8 cellular contexts compared by ENCODE assay signal in genomic region chr13:36999054-36999927, GRCh38. TPM values are rescaled to one million over a fixed set of nuclear protein-coding genes. Genes with fewer than 3 reads are reported as not detected.
DNase-seq lines count a peak whose midpoint lies in the region; ATAC-seq and TF ChIP-seq lines count a peak whose summit lies in the region.

Gene ALG5, minus strand, starts transcription at chr13:36999340. Its CDS starts 40 bp downstream, at chr13:36999300.

- H3K27me3 ChIP-seq in RWPE2 (ENCODE audit: insufficient read depth, poor library complexity, severe bottlenecking): no peaks in the 10 kb centered on the region

- H3K9me3 Mint-ChIP-seq in activated T-helper 2 cell treated with anti-CD3 and anti-CD28 coated beads, Interferon-gamma antibody, Interleukin-2, Interleukin-4, amounts not matched to agents 10 μg/mL and 5 μg/mL and 100 μg/mL, durations not matched to agents 14 hours and 24 hours and 36 hours: no peaks in the 10 kb centered on the region
- H3K9me3 Mint-ChIP-seq in natural killer cell treated with Interleukin-12 subunit alpha and Interleukin-12 subunit beta and Interleukin-15 and Interleukin-18, amount 100 ng/mL, for 72 hours: no peaks in the 10 kb centered on the region

- H3K4me1 ChIP-seq in RWPE2 (ENCODE audit: insufficient read depth, poor library complexity, severe bottlenecking): peaks cover 10% of the 10 kb centered on the region

- no peaks in the 10 kb centered on the region for H3K27me3 Mint-ChIP-seq in activated T-helper 2 cell treated with anti-CD3 and anti-CD28 coated beads, Interferon-gamma antibody, Interleukin-2, Interleukin-4, amounts not matched to agents 10 μg/mL and 5 μg/mL and 100 μg/mL, durations not matched to agents 14 hours and 24 hours and 36 hours (ENCODE audit: low read depth)
- no peaks in the 10 kb centered on the region for H3K27me3 Mint-ChIP-seq in natural killer cell treated with Interleukin-12 subunit alpha and Interleukin-12 subunit beta and Interleukin-15 and Interleukin-18, amount 100 ng/mL, for 72 hours

- peak within 1 kb of the TSS; percentile 100 for H3K4me3 Mint-ChIP-seq in activated T-helper 2 cell treated with anti-CD3 and anti-CD28 coated beads, Interferon-gamma antibody, Interleukin-2, Interleukin-4, amounts not matched to agents 10 μg/mL and 5 μg/mL and 100 μg/mL, durations not matched to agents 14 hours and 24 hours and 36 hours (ENCODE audit: low read depth)
- H3K4me3 Mint-ChIP-seq in natural killer cell treated with Interleukin-12 subunit alpha and Interleukin-12 subunit beta and Interleukin-15 and Interleukin-18, amount 100 ng/mL, for 72 hours: peak within 1 kb of the TSS; percentile 94

- peak within 1 kb of the TSS; percentile 100 for H3K27ac Mint-ChIP-seq in activated T-helper 2 cell treated with anti-CD3 and anti-CD28 coated beads, Interferon-gamma antibody, Interleukin-2, Interleukin-4, amounts not matched to agents 10 μg/mL and 5 μg/mL and 100 μg/mL, durations not matched to agents 14 hours and 24 hours and 36 hours
- H3K27ac Mint-ChIP-seq in natural killer cell treated with Interleukin-12 subunit alpha and Interleukin-12 subunit beta and Interleukin-15 and Interleukin-18, amount 100 ng/mL, for 72 hours: peak within 1 kb of the TSS; percentile 99

- TF ChIP-seq CTCF in LNCaP clone FGC (IDR thresholded peaks at IDR 0.05; ENCODE audit: control insufficient read depth, extremely low read depth, insufficient read depth) (peak; percentile 98), RWPE2 (IDR thresholded peaks at IDR 0.05; ENCODE audit: poor library complexity, severe bottlenecking) (peak; percentile 96), fibroblast of mammary gland (conservative IDR thresholded peaks at IDR 0.05; ENCODE audit: control insufficient read depth, insufficient read depth, low read depth, low read length) (peak; percentile 48)

- intact Hi-C loops in activated T-helper 2 cell treated with anti-CD3 and anti-CD28 coated beads, Interferon-gamma antibody, Interleukin-2, Interleukin-4, amounts not matched to agents 10 μg/mL and 5 μg/mL and 100 μg/mL, durations not matched to agents 14 hours and 24 hours and 36 hours (cut with micrococcal nuclease): loop anchor here (2.0 to 5.0 kb wide), 2 partner anchors 582 to 652 kb away; partner anchors contain the start of gene SPART

- H3K4me1 Mint-ChIP-seq in activated T-helper 2 cell treated with anti-CD3 and anti-CD28 coated beads, Interferon-gamma antibody, Interleukin-2, Interleukin-4, amounts not matched to agents 10 μg/mL and 5 μg/mL and 100 μg/mL, durations not matched to agents 14 hours and 24 hours and 36 hours (ENCODE audit: low read depth): peaks cover 37% of the 10 kb centered on the region
- H3K4me1 Mint-ChIP-seq in natural killer cell treated with Interleukin-12 subunit alpha and Interleukin-12 subunit beta and Interleukin-15 and Interleukin-18, amount 100 ng/mL, for 72 hours (ENCODE audit: low read depth in 2 of 2): peaks cover 32 to 37% of the 10 kb centered on the region in 2 donors

- H3K36me3 Mint-ChIP-seq in activated T-helper 2 cell treated with anti-CD3 and anti-CD28 coated beads, Interferon-gamma antibody, Interleukin-2, Interleukin-4, amounts not matched to agents 10 μg/mL and 5 μg/mL and 100 μg/mL, durations not matched to agents 14 hours and 24 hours and 36 hours (ENCODE audit: low read depth): peaks cover 59% of the 10 kb centered on the region
- H3K36me3 Mint-ChIP-seq in natural killer cell treated with Interleukin-12 subunit alpha and Interleukin-12 subunit beta and Interleukin-15 and Interleukin-18, amount 100 ng/mL, for 72 hours: peaks cover 21% of the 10 kb centered on the region

- H3K4me3 ChIP-seq in LNCaP clone FGC (ENCODE audit: low read depth, low read length): peak within 1 kb of the TSS; percentile 96
- peak within 1 kb of the TSS; percentile 63 for H3K4me3 ChIP-seq in RWPE2 (ENCODE audit: severe bottlenecking)
- peak within 1 kb of the TSS; percentile 92 for H3K4me3 ChIP-seq in fibroblast of mammary gland (ENCODE audit: control insufficient read depth, low read depth, low read length)

- ATAC-seq in RWPE2 (ENCODE audit: low read depth): peak; percentile 69
- peak; percentile 89 to 90 for ATAC-seq in natural killer cell treated with Interleukin-12 subunit alpha and Interleukin-12 subunit beta and Interleukin-15 and Interleukin-18, amount 100 ng/mL, for 72 hours
- ATAC-seq in stimulated activated naive CD8-positive, alpha-beta T cell treated with anti-CD3 and anti-CD28 coated beads, Interleukin-15, Interleukin-2, amounts not matched to agents 100 U/mL and 50 U/mL, for 24 hours: peak; percentile 81

- DNase-seq in ELF-1 (ENCODE audit: low read depth, low spot score) (peak; percentile 93), GOT3 (lab: John Stamatoyannopoulos, UW) (peak; percentile 75), LNCaP clone FGC (ENCODE audit: low read depth) (peak; percentile 47), RWPE2 (ENCODE audit: low spot score) (peak; percentile 82), fibroblast of mammary gland (ENCODE audit: low read depth) (peak; percentile 83)
- peak; percentile 93 for DNase-seq in activated T-helper 2 cell treated with anti-CD3 and anti-CD28 coated beads, Interferon-gamma antibody, Interleukin-2, Interleukin-4, amounts not matched to agents 10 μg/mL and 5 μg/mL and 100 μg/mL, durations not matched to agents 14 hours and 24 hours and 36 hours (ENCODE audit: low spot score)
- DNase-seq in natural killer cell treated with Interleukin-12 subunit alpha and Interleukin-12 subunit beta and Interleukin-15 and Interleukin-18, amount 100 ng/mL, for 72 hours (ENCODE audit: low spot score): peak; percentile 94
- DNase-seq in stimulated activated naive CD8-positive, alpha-beta T cell treated with anti-CD3 and anti-CD28 coated beads, Interleukin-15, Interleukin-2, amounts not matched to agents 100 U/mL and 50 U/mL, for 24 hours: peak; percentile 93

- H3K9me3 ChIP-seq in RWPE2 (ENCODE audit: severe bottlenecking): no peaks in the 10 kb centered on the region

- H3K36me3 ChIP-seq in RWPE2 (ENCODE audit: low read depth): peaks cover 48% of the 10 kb centered on the region

- peak within 1 kb of the TSS; percentile 93 for H3K27ac ChIP-seq in RWPE2 (ENCODE audit: poor library complexity, severe bottlenecking)

RNA-seq across cellular contexts. Expression of gene ALG5, which starts in this region (rescaled TPM):
- total RNA-seq in activated T-helper 2 cell treated with anti-CD3 and anti-CD28 coated beads, Interferon-gamma antibody, Interleukin-2, Interleukin-4, amounts not matched to agents 10 μg/mL and 5 μg/mL and 100 μg/mL, durations not matched to agents 14 hours and 24 hours and 36 hours: 45.6 and 49.8 TPM in 2 replicates
- 10 to 100 TPM; 34.7 to 34.9 TPM for total RNA-seq in natural killer cell treated with Interleukin-12 subunit alpha and Interleukin-12 subunit beta and Interleukin-15 and Interleukin-18, amount 100 ng/mL, for 72 hours

Comparison
In these comparisons a context has a peak if more than half of its experiments do, and no peak if none do; other contexts are left out.
1. Peak in every context shown above with its lines: DNase-seq, ATAC-seq, H3K4me3 ChIP-seq and H3K27ac ChIP-seq.
2. CTCF ChIP-seq: peak in every context shown above with its lines; median percentile 98 in LNCaP clone FGC; 96 in RWPE2; 48 in fibroblast of mammary gland.